Comparison of ENCODE assay signal across 10 cellular contexts in genomic region chr4:48138936-48139335, GRCh38. TPM values are rescaled to one million over a fixed set of nuclear protein-coding genes. Genes with fewer than 3 reads are reported as not detected.
DNase-seq lines count a peak whose midpoint lies in the region; ATAC-seq and TF ChIP-seq lines count a peak whose summit lies in the region.
"Had no signal": no experiment of that assay in that cellular context is flagged by ENCODE, and none has a peak within 500 bp of the region (broad histone marks: within the 10 kb centered on the region; RNA-seq: fewer than 3 reads in every experiment).

No MANE protein-coding gene starts in this region.

- TF ChIP-seq CTCF in OCI-LY7 (conservative IDR thresholded peaks at IDR 0.05; ENCODE audit: low read length) (no peak), tibial nerve (IDR thresholded peaks at IDR 0.05) (no peak), MCF 10A (IDR thresholded peaks at IDR 0.05; ENCODE audit: unreplicated experiment) (no peak)

- H3K4me2 ChIP-seq in OCI-LY7 (ENCODE audit: low read length), result peak overlapping the region; percentile 62

- no peak for TF ChIP-seq POLR2A in tibial nerve (IDR thresholded peaks at IDR 0.05)

- H3K27me3 Mint-ChIP-seq in MCF 10A (ENCODE audit: insufficient read depth, unreplicated experiment), result no peaks in the 10 kb centered on the region

- BruUV-seq in OCI-LY7 (replicated peaks; lab: Mats Ljungman, UMichigan), result no TSS peak
- no TSS peak for BruUV-seq in MCF 10A (replicated peaks; lab: Mats Ljungman, UMichigan)

- H3K9me3 Mint-ChIP-seq in MCF 10A (ENCODE audit: unreplicated experiment), result no peaks in the 10 kb centered on the region

- peak; percentile 89 for ATAC-seq in GM18868 (IDR thresholded peaks at IDR 0.05; ENCODE audit: unreplicated experiment)
- ATAC-seq in HG02840 (IDR thresholded peaks at IDR 0.05; ENCODE audit: low FRiP score, unreplicated experiment), result peak; percentile 81

- H3K27ac ChIP-seq in ACC112 (ENCODE audit: low read depth, low read length) (no peak overlapping the region), OCI-LY7 (ENCODE audit: low read depth, low read length, poor library complexity, severe bottlenecking) (peak overlapping the region; percentile 83), tibial nerve (peak overlapping the region in 1 of 4 donors; percentile 17)

- no peak overlapping the region for H3K4me3 Mint-ChIP-seq in MCF 10A (ENCODE audit: unreplicated experiment)

- WGBS in tibial nerve, 2 donors, result 76 to 78% methylated on average over 3 of the region's 3 CpGs

- no peaks in the 10 kb centered on the region for H4K20me1 ChIP-seq in OCI-LY7 (ENCODE audit: insufficient read depth, low read length)

- H3K27ac Mint-ChIP-seq in MCF 10A (ENCODE audit: low read depth, unreplicated experiment), result no peak overlapping the region

- no peak overlapping the region for H3K4me3 ChIP-seq in ACC112 (ENCODE audit: low read depth, low read length)
- peak overlapping the region; percentile 15 for H3K4me3 ChIP-seq in OCI-LY7 (ENCODE audit: low read depth, low read length, poor library complexity, severe bottlenecking)
- H3K4me3 ChIP-seq in tibial nerve, result no peak overlapping the region

- peak; percentile 82 for DNase-seq in OCI-LY7 (ENCODE audit: low spot score)
- DNase-seq in tibial nerve (ENCODE audit: low spot score in 2 of 2), result no peak
- no peak for DNase-seq in NCI-H2171 (lab: John Stamatoyannopoulos, UW)
- DNase-seq in MCF 10A (ENCODE audit: unreplicated experiment), result no peak
- DNase-seq in NCI-H82 (lab: John Stamatoyannopoulos, UW), result no peak
- DNase-seq: retina, Right ventricle myocardium superior had no signal

- peaks cover 6% of the 10 kb centered on the region for H3K4me1 Mint-ChIP-seq in MCF 10A (ENCODE audit: insufficient read depth, unreplicated experiment)

- H3K27me3 ChIP-seq in ACC112 (ENCODE audit: insufficient read depth, low read length) (no peaks in the 10 kb centered on the region), tibial nerve (no peaks in the 10 kb centered on the region)

- CTCF ChIA-PET in OCI-LY7 (lab: Charles Lee; ENCODE audit: unreplicated experiment) (no interaction called here), MCF 10A (lab: Yijun Ruan, JAX) (interaction anchor here (0.7 to 4.9 kb wide), 9 partner anchors 8 to 133 kb away, joined by 3 to 35 read pairs (median 8); no protein-coding TSS in a partner anchor)

- peaks cover 13% of the 10 kb centered on the region for H3K4me1 ChIP-seq in ACC112 (ENCODE audit: control insufficient read depth, insufficient read depth, low read length, unreplicated experiment)
- peaks cover 34% of the 10 kb centered on the region for H3K4me1 ChIP-seq in OCI-LY7 (ENCODE audit: insufficient read depth, low read length, poor library complexity, severe bottlenecking)
- peaks cover 0 to 7% (median 1%) of the 10 kb centered on the region in 4 donors for H3K4me1 ChIP-seq in tibial nerve

- H2AFZ ChIP-seq in ACC112 (ENCODE audit: low read length, unreplicated experiment) (peak overlapping the region; percentile 12), OCI-LY7 (ENCODE audit: low read length) (peak overlapping the region; percentile 51; the same call in 1 of the 2 replicates)

- H3K9me2 ChIP-seq in OCI-LY7 (ENCODE audit: insufficient read depth, low read length), result no peaks in the 10 kb centered on the region

- POLR2A ChIA-PET in OCI-LY7 (lab: Charles Lee), result interaction anchor here (1.0 to 1.8 kb wide), 5 partner anchors 9 to 97 kb away, joined by 3 to 6 read pairs (median 4); no protein-coding TSS in a partner anchor
- POLR2A ChIA-PET in MCF 10A (lab: Yijun Ruan, JAX), result interaction anchor here (0.5 kb wide), 1 partner anchor 106 kb away, joined by 3 read pairs; no protein-coding TSS in a partner anchor

- H3K79me2 ChIP-seq in ACC112 (ENCODE audit: control insufficient read depth, insufficient read depth, low read length, unreplicated experiment) (no peaks in the 10 kb centered on the region), OCI-LY7 (ENCODE audit: insufficient read depth, low read depth, low read length) (no peaks in the 10 kb centered on the region)

- H3K36me3 ChIP-seq in ACC112 (ENCODE audit: insufficient read depth, low read length) (no peaks in the 10 kb centered on the region), OCI-LY7 (ENCODE audit: insufficient read depth, low read length) (no peaks in the 10 kb centered on the region), tibial nerve (peaks cover 0 to 22% (median 0%) of the 10 kb centered on the region in 3 donors)

- H3K9me3 ChIP-seq in OCI-LY7 (ENCODE audit: low read length), result no peaks in the 10 kb centered on the region
- H3K9me3 ChIP-seq in tibial nerve, result no peaks in the 10 kb centered on the region

- TF ChIP-seq EP300 in tibial nerve (IDR thresholded peaks at IDR 0.05), result no peak

- H3K36me3 Mint-ChIP-seq in MCF 10A (ENCODE audit: insufficient read depth, unreplicated experiment), result no peaks in the 10 kb centered on the region

- intact Hi-C loops in OCI-LY7 (cut with micrococcal nuclease; ENCODE audit: unreplicated experiment) (no loop called here), MCF 10A (cut with micrococcal nuclease) (no loop called here)

RNA-seq across cellular contexts. Expression of gene TXK, which starts 4.9 kb away (rescaled TPM):
- total RNA-seq in OCI-LY7 (2014; rRNA removed; shearing (Covaris generic)), result not detected in 2 replicates
- 0.11 and 0.41 TPM in 2 replicates for total RNA-seq in OCI-LY7 (2022)
- under 1 TPM in 3 of 4 donors, not detected in 1; 0.22 to 0.84 (median 0.30) TPM for total RNA-seq in tibial nerve
- not detected in 2 replicates for total RNA-seq in MCF 10A (2022)
